Comparison of ENCODE assay signal across 9 cellular contexts in the genomic region with DNA sequence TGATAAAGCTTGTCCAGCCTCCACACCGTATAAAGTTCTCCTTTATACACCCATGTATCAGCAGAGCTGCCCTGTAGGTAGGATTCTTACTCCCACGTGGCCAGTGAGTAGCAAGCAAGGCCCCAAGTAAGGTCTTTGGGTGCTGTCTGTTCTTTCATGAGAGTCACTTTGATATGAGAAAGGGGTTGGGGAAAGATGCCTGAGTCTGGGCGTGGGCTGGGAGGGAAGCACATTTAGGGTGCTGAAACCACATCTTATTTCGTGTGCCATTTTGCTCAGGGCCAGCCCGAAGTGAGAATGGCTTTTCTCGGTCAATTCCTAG. TPM values are rescaled to one million over a fixed set of nuclear protein-coding genes. Genes with fewer than 3 reads are reported as not detected.
DNase-seq lines count a peak whose midpoint lies in the region; ATAC-seq and TF ChIP-seq lines count a peak whose summit lies in the region.
"Had no signal": no experiment of that assay in that cellular context is flagged by ENCODE, and none has a peak within 500 bp of the region (broad histone marks: within the 10 kb centered on the region; RNA-seq: fewer than 3 reads in every experiment).

No MANE protein-coding gene starts in this region.

- no peak overlapping the region for H3K9ac ChIP-seq in HUES48 (ENCODE audit: low read depth, low read length)

- ATAC-seq in natural killer cell treated with Interleukin-12 subunit alpha and Interleukin-12 subunit beta and Interleukin-15 and Interleukin-18, amount 100 ng/mL, for 72 hours = peak; percentile 1 to 3
- ATAC-seq in GM21619 (IDR thresholded peaks at IDR 0.05; ENCODE audit: unreplicated experiment) = no peak
- ATAC-seq in HG03457 (IDR thresholded peaks at IDR 0.05; ENCODE audit: unreplicated experiment) = no peak

- DNase-seq in AG04450 (ENCODE audit: low read depth, low spot score) (no peak), astrocyte of the spinal cord (ENCODE audit: low read depth, low spot score) (no peak), ovary (no peak), HUDEP-2 (lab: John Stamatoyannopoulos, UW; ENCODE audit: unreplicated experiment in 76 of 76) (no peak)
- no peak for DNase-seq in natural killer cell treated with Interleukin-12 subunit alpha and Interleukin-12 subunit beta and Interleukin-15 and Interleukin-18, amount 100 ng/mL, for 72 hours (ENCODE audit: low spot score)

- H3K27ac ChIP-seq in AG04450 (ENCODE audit: low read depth, low read length) (no peak overlapping the region), HUES48 (ENCODE audit: low read depth, low read length) (no peak overlapping the region), ovary (no peak overlapping the region)
- H3K27ac ChIP-seq: epithelial cell of prostate had no signal

- H3K27me3 ChIP-seq in AG04450 (ENCODE audit: control insufficient read depth, insufficient read depth, low read length) (peaks cover 7% of the 10 kb centered on the region), HUES48 (ENCODE audit: control insufficient read depth, insufficient read depth, low read length) (peaks cover 57% of the 10 kb centered on the region), ovary (no peaks in the 10 kb centered on the region)

- POLR2A ChIA-PET in AG04450 (lab: Yijun Ruan, JAX) = interaction anchor here (1.0 kb wide), 1 partner anchor 19 kb away, joined by 3 read pairs; a partner anchor contains a TSS

- H3K9me3 ChIP-seq in AG04450 (ENCODE audit: control insufficient read depth, insufficient read depth, low read length) = no peaks in the 10 kb centered on the region; the same call in 1 of the 2 replicates
- H3K9me3 ChIP-seq in HUES48 (ENCODE audit: control insufficient read depth, insufficient read depth, low read length) = no peaks in the 10 kb centered on the region
- no peaks in the 10 kb centered on the region for H3K9me3 ChIP-seq in ovary

- intact Hi-C loops in ovary (cut with DNase I) = no loop called here

- H3K4me1 Mint-ChIP-seq in natural killer cell treated with Interleukin-12 subunit alpha and Interleukin-12 subunit beta and Interleukin-15 and Interleukin-18, amount 100 ng/mL, for 72 hours (ENCODE audit: low read depth in 2 of 2) = peaks cover 51 to 52% of the 10 kb centered on the region in 2 donors

- peak overlapping the region; percentile 91 to 98 for H3K27ac Mint-ChIP-seq in natural killer cell treated with Interleukin-12 subunit alpha and Interleukin-12 subunit beta and Interleukin-15 and Interleukin-18, amount 100 ng/mL, for 72 hours

- H3K36me3 ChIP-seq in HUES48 (ENCODE audit: control insufficient read depth, insufficient read depth, low read length) (peaks cover 22% of the 10 kb centered on the region), ovary (no peaks in the 10 kb centered on the region)

- in situ Hi-C loops in astrocyte of the spinal cord (cut with HindIII; ENCODE audit: low sequenced_read_pairs) = no loop called here

- WGBS in ovary, 3 donors = 38 to 40% (median 38%) methylated on average over 6 of the region's 6 CpGs

- H3K27me3 Mint-ChIP-seq in natural killer cell treated with Interleukin-12 subunit alpha and Interleukin-12 subunit beta and Interleukin-15 and Interleukin-18, amount 100 ng/mL, for 72 hours = no peaks in the 10 kb centered on the region

- H3K4me3 ChIP-seq in AG04450 (ENCODE audit: low read depth, low read length) = peak overlapping the region; percentile 59
- peak overlapping the region; percentile 77 for H3K4me3 ChIP-seq in HUES48 (ENCODE audit: low read depth, low read length)
- peak overlapping the region; percentile 52 for H3K4me3 ChIP-seq in astrocyte of the spinal cord (ENCODE audit: low read depth, low read length)
- no peak overlapping the region for H3K4me3 ChIP-seq in ovary

- no peak for TF ChIP-seq EP300 in ovary (IDR thresholded peaks at IDR 0.05)

- H3K9me3 Mint-ChIP-seq in natural killer cell treated with Interleukin-12 subunit alpha and Interleukin-12 subunit beta and Interleukin-15 and Interleukin-18, amount 100 ng/mL, for 72 hours = no peaks in the 10 kb centered on the region

- H3K4me1 ChIP-seq in HUES48 (ENCODE audit: control insufficient read depth, insufficient read depth, low read length) (0 out of 2 replicates have a peak, but pooled peaks cover 6% of the 10 kb centered on the region), ovary (ENCODE audit: insufficient read depth) (no peaks in the 10 kb centered on the region)

- no peak for TF ChIP-seq POLR2A in ovary (IDR thresholded peaks at IDR 0.05)

- TF ChIP-seq CTCF in AG04450 (IDR thresholded peaks at IDR 0.05; ENCODE audit: low read depth, low read length) (no peak), astrocyte of the spinal cord (IDR thresholded peaks at IDR 0.05; ENCODE audit: low read depth, low read length) (no peak), ovary (IDR thresholded peaks at IDR 0.05) (no peak)

- peak overlapping the region; percentile 97 for H3K4me3 Mint-ChIP-seq in natural killer cell treated with Interleukin-12 subunit alpha and Interleukin-12 subunit beta and Interleukin-15 and Interleukin-18, amount 100 ng/mL, for 72 hours

- CTCF ChIA-PET in AG04450 (lab: Charles Lee) = no interaction called here

- peaks cover 14% of the 10 kb centered on the region for H3K36me3 Mint-ChIP-seq in natural killer cell treated with Interleukin-12 subunit alpha and Interleukin-12 subunit beta and Interleukin-15 and Interleukin-18, amount 100 ng/mL, for 72 hours

RNA-seq across cellular contexts. Expression of a gene that starts 0.4 kb away (rescaled TPM):
- polyA plus RNA-seq in AG04450 (2011; rRNA removed) = 3.4 and 3.7 TPM in 2 replicates
- polyA minus RNA-seq in AG04450 (2011; rRNA and poly(A)+ RNA removed) = 3.4 and 5.1 TPM in 2 replicates
- 10 to 100 TPM; 48.2 to 62.2 TPM for total RNA-seq in natural killer cell treated with Interleukin-12 subunit alpha and Interleukin-12 subunit beta and Interleukin-15 and Interleukin-18, amount 100 ng/mL, for 72 hours
- under 1 TPM; 0.11 to 0.92 (median 0.40) TPM for total RNA-seq in ovary
- polyA plus RNA-seq in ovary = 1 to 10 TPM in 1 of 2 donors, under 1 TPM in 1; 0.46 to 1.2 TPM

RNA-seq across cellular contexts. Expression of a gene that starts 10.9 kb away (rescaled TPM):
- polyA plus RNA-seq in AG04450 (2011; rRNA removed) (5.8 and 7.2 TPM in 2 replicates), ovary (1 to 10 TPM in 1 of 2 donors, under 1 TPM in 1; 0.48 to 1.4 TPM)
- polyA minus RNA-seq in AG04450 (2011; rRNA and poly(A)+ RNA removed) = 5.2 and 6.2 TPM in 2 replicates
- 100 to 1,000 TPM in 1 of 2 donors, 10 to 100 TPM in 1; 26.5 to 102 TPM for total RNA-seq in natural killer cell treated with Interleukin-12 subunit alpha and Interleukin-12 subunit beta and Interleukin-15 and Interleukin-18, amount 100 ng/mL, for 72 hours
- total RNA-seq in ovary = 1 to 10 TPM in 1 of 7 donors, under 1 TPM in 6; 0.18 to 3.1 (median 0.64) TPM

RNA-seq across cellular contexts. Expression of a gene that starts 19.3 kb away (rescaled TPM):
- polyA plus RNA-seq in AG04450 (2011; rRNA removed) (99.0 and 136 TPM in 2 replicates), ovary (100 to 1,000 TPM in 1 of 2 donors, 10 to 100 TPM in 1; 92.9 to 102 TPM)
- 231 and 300 TPM in 2 replicates for polyA minus RNA-seq in AG04450 (2011; rRNA and poly(A)+ RNA removed)
- total RNA-seq in natural killer cell treated with Interleukin-12 subunit alpha and Interleukin-12 subunit beta and Interleukin-15 and Interleukin-18, amount 100 ng/mL, for 72 hours = 100 to 1,000 TPM; 166 to 201 TPM
- total RNA-seq in ovary = 100 to 1,000 TPM in 5 of 7 donors, 10 to 100 TPM in 2; 71.1 to 149 (median 125) TPM

RNA-seq across cellular contexts. Expression of a gene that starts 58.7 kb away (rescaled TPM):
- polyA plus RNA-seq in AG04450 (2011; rRNA removed) (65.2 and 77.0 TPM in 2 replicates), ovary (10 to 100 TPM; 42.2 to 55.6 TPM)
- 66.0 and 85.9 TPM in 2 replicates for polyA minus RNA-seq in AG04450 (2011; rRNA and poly(A)+ RNA removed)
- 100 to 1,000 TPM in 1 of 2 donors, 10 to 100 TPM in 1; 98.0 to 108 TPM for total RNA-seq in natural killer cell treated with Interleukin-12 subunit alpha and Interleukin-12 subunit beta and Interleukin-15 and Interleukin-18, amount 100 ng/mL, for 72 hours
- 100 to 1,000 TPM in 1 of 7 donors, 10 to 100 TPM in 6; 50.8 to 103 (median 58.5) TPM for total RNA-seq in ovary

RNA-seq across cellular contexts. Expression of a gene that starts 58.9 kb away (rescaled TPM):
- polyA plus RNA-seq in AG04450 (2011; rRNA removed) = 45.3 and 48.7 TPM in 2 replicates
- 42.2 and 55.9 TPM in 2 replicates for polyA minus RNA-seq in AG04450 (2011; rRNA and poly(A)+ RNA removed)
- 10 to 100 TPM; 41.4 to 49.4 TPM for total RNA-seq in natural killer cell treated with Interleukin-12 subunit alpha and Interleukin-12 subunit beta and Interleukin-15 and Interleukin-18, amount 100 ng/mL, for 72 hours
- total RNA-seq in ovary = 10 to 100 TPM; 26.9 to 55.1 (median 51.6) TPM
- 10 to 100 TPM; 32.7 to 44.7 TPM for polyA plus RNA-seq in ovary

Comparison
In these comparisons a context has a peak if more than half of its experiments do, and no peak if none do; other contexts are left out.
1. ATAC-seq: peak in natural killer cell treated with Interleukin-12 subunit alpha and Interleukin-12 subunit beta and Interleukin-15 and Interleukin-18, amount 100 ng/mL, for 72 hours (2 of 2); none in GM21619 (single experiment) and HG03457 (single experiment).
2. RNA of a gene that starts 0.4 kb away (total RNA-seq): 48.2 to 62.2 TPM in natural killer cell treated with Interleukin-12 subunit alpha and Interleukin-12 subunit beta and Interleukin-15 and Interleukin-18, amount 100 ng/mL, for 72 hours; 0.11 to 0.92 TPM in ovary; every median in the first group is over 10 times any median in the second.
3. RNA of a gene that starts 10.9 kb away (total RNA-seq): 26.5 to 102 TPM in natural killer cell treated with Interleukin-12 subunit alpha and Interleukin-12 subunit beta and Interleukin-15 and Interleukin-18, amount 100 ng/mL, for 72 hours; 0.18 to 3.1 TPM in ovary; every median in the first group is over 4 times any median in the second.